In genomic region chr1:21926814-21927530, GRCh38 we compare ENCODE assay signal across 13 cellular contexts. TPM values are rescaled to one million over a fixed set of nuclear protein-coding genes. Genes with fewer than 3 reads are reported as not detected.
A peak's percentile ranks its signal among the peaks of the same experiment; 100 is the strongest.
DNase-seq lines count a peak whose midpoint lies in the region; ATAC-seq and TF ChIP-seq lines count a peak whose summit lies in the region.
"Had no signal": no experiment of that assay in that cellular context is flagged by ENCODE, and none has a peak within 500 bp of the region (broad histone marks: within the 10 kb centered on the region; RNA-seq: fewer than 3 reads in every experiment).

No MANE protein-coding gene starts in this region.

- no peak overlapping the region for H3K4me2 ChIP-seq in smooth muscle cell

- TF ChIP-seq CTCF in lower lobe of right lung (IDR thresholded peaks at IDR 0.05) (no peak), smooth muscle cell (IDR thresholded peaks at IDR 0.05; ENCODE audit: borderline replicate concordance, insufficient read depth, poor library complexity, severe bottlenecking) (no peak)

- H3K9ac ChIP-seq in smooth muscle cell (ENCODE audit: low read depth): no peak overlapping the region

- H4K20me1 ChIP-seq in smooth muscle cell (ENCODE audit: low read depth): peaks cover 76% of the 10 kb centered on the region

- ATAC-seq in lower lobe of right lung: peak; percentile 9 to 10
- ATAC-seq in activated naive CD4-positive, alpha-beta T cell treated with anti-CD3 and anti-CD28 coated beads, Interleukin-2, amount 50 U/mL, for 72 hours: no peak
- no peak for ATAC-seq in GM19397 (IDR thresholded peaks at IDR 0.05; ENCODE audit: unreplicated experiment)
- no peak for ATAC-seq in GM21528 (IDR thresholded peaks at IDR 0.05; ENCODE audit: low FRiP score, unreplicated experiment)
- ATAC-seq: effector memory CD8-positive, alpha-beta T cell had no signal

- H2AFZ ChIP-seq in smooth muscle cell (ENCODE audit: low read depth): no peak overlapping the region

- no peaks in the 10 kb centered on the region for H3K36me3 Mint-ChIP-seq in activated naive CD4-positive, alpha-beta T cell treated with anti-CD3 and anti-CD28 coated beads, Interleukin-2, amount 50 U/mL, for 72 hours
- H3K36me3 Mint-ChIP-seq: CD4-positive, CD25-positive, alpha-beta regulatory T cell had no signal

- no peaks in the 10 kb centered on the region for H3K27me3 ChIP-seq in lower lobe of right lung (ENCODE audit: low read depth)
- H3K27me3 ChIP-seq in smooth muscle cell (ENCODE audit: low read depth): no peaks in the 10 kb centered on the region

- H3K4me1 ChIP-seq in lower lobe of right lung (peaks cover 80% of the 10 kb centered on the region), smooth muscle cell (ENCODE audit: low read depth) (peaks cover 23% of the 10 kb centered on the region)

- DNase-seq in EH (ENCODE audit: low read depth) (peak; percentile 96), lower lobe of right lung (no peak), smooth muscle cell (lab: John Stamatoyannopoulos, UW; ENCODE audit: unreplicated experiment) (no peak), GDM1 (lab: John Stamatoyannopoulos, UW) (no peak)
- DNase-seq in activated naive CD4-positive, alpha-beta T cell treated with anti-CD3 and anti-CD28 coated beads, Interleukin-2, amount 50 U/mL, for 72 hours (ENCODE audit: low spot score in 2 of 2): no peak
- DNase-seq: CD4-positive, CD25-positive, alpha-beta regulatory T cell; effector memory CD8-positive, alpha-beta T cell; NCI-H1417 treated with DMSO at 0.1 percent for 48 hours; OCI-M1 had no signal

- no peaks in the 10 kb centered on the region for H3K9me3 Mint-ChIP-seq in activated naive CD4-positive, alpha-beta T cell treated with anti-CD3 and anti-CD28 coated beads, Interleukin-2, amount 50 U/mL, for 72 hours
- H3K9me3 Mint-ChIP-seq: activated T-helper 2 cell treated with anti-CD3 and anti-CD28 coated beads, Interferon-gamma antibody, Interleukin-2, Interleukin-4, amounts not matched to agents 10 μg/mL and 5 μg/mL and 100 μg/mL, durations not matched to agents 14 hours and 24 hours and 36 hours; effector memory CD8-positive, alpha-beta T cell had no signal

- no peak overlapping the region for H3K4me3 ChIP-seq in lower lobe of right lung
- H3K4me3 ChIP-seq in smooth muscle cell: no peak overlapping the region

- H3K79me2 ChIP-seq in smooth muscle cell (ENCODE audit: low read depth): peaks cover 75% of the 10 kb centered on the region

- H3K27ac ChIP-seq in cingulate gyrus (ENCODE audit: low read depth, low read length): peak overlapping the region; percentile 19
- peak overlapping the region; percentile 79 for H3K27ac ChIP-seq in lower lobe of right lung
- peak overlapping the region; percentile 9 for H3K27ac ChIP-seq in smooth muscle cell (ENCODE audit: low read depth)

- no peak overlapping the region for H3K27ac Mint-ChIP-seq in activated naive CD4-positive, alpha-beta T cell treated with anti-CD3 and anti-CD28 coated beads, Interleukin-2, amount 50 U/mL, for 72 hours
- H3K27ac Mint-ChIP-seq: activated T-helper 2 cell treated with anti-CD3 and anti-CD28 coated beads, Interferon-gamma antibody, Interleukin-2, Interleukin-4, amounts not matched to agents 10 μg/mL and 5 μg/mL and 100 μg/mL, durations not matched to agents 14 hours and 24 hours and 36 hours; CD4-positive, CD25-positive, alpha-beta regulatory T cell; effector memory CD8-positive, alpha-beta T cell had no signal

- H3K36me3 ChIP-seq in lower lobe of right lung: no peaks in the 10 kb centered on the region
- H3K36me3 ChIP-seq in smooth muscle cell (ENCODE audit: low read depth): no peaks in the 10 kb centered on the region

- intact Hi-C loops in lower lobe of right lung (cut with DNase I): no loop called here

- no peaks in the 10 kb centered on the region for H3K9me3 ChIP-seq in lower lobe of right lung
- H3K9me3 ChIP-seq in smooth muscle cell (replicated peaks; ENCODE audit: low read depth): no peaks in the 10 kb centered on the region

- H3F3A ChIP-seq in smooth muscle cell (ENCODE audit: low read depth): peaks cover 12% of the 10 kb centered on the region

- 48% methylated on average over 11 of the region's 11 CpGs for WGBS in smooth muscle cell (ENCODE audit: low lambda C conversion rate)

RNA-seq across cellular contexts. Expression of gene HSPG2, which starts 10.1 kb away (rescaled TPM):
- total RNA-seq in lower lobe of right lung (216 TPM), smooth muscle cell (26.4 and 40.7 TPM in 2 replicates)
- polyA plus RNA-seq in smooth muscle cell: 46.7 and 55.4 TPM in 2 replicates
- 10 to 100 TPM in 1 of 2 donors, 1 to 10 TPM in 1; 9.2 to 37.3 TPM for total RNA-seq in activated naive CD4-positive, alpha-beta T cell treated with anti-CD3 and anti-CD28 coated beads, Interleukin-2, amount 50 U/mL, for 72 hours

RNA-seq across cellular contexts. Expression of gene CELA3B, which starts 49.9 kb away (rescaled TPM):
- total RNA-seq in lower lobe of right lung (not detected), smooth muscle cell (not detected in 2 replicates)
- not detected in 2 replicates for polyA plus RNA-seq in smooth muscle cell
- not detected for total RNA-seq in activated naive CD4-positive, alpha-beta T cell treated with anti-CD3 and anti-CD28 coated beads, Interleukin-2, amount 50 U/mL, for 72 hours
- total RNA-seq: activated T-helper 2 cell treated with anti-CD3 and anti-CD28 coated beads, Interferon-gamma antibody, Interleukin-2, Interleukin-4, amounts not matched to agents 10 μg/mL and 5 μg/mL and 100 μg/mL, durations not matched to agents 14 hours and 24 hours and 36 hours; CD4-positive, CD25-positive, alpha-beta regulatory T cell had no signal
- polyA plus RNA-seq: CD4-positive, CD25-positive, alpha-beta regulatory T cell had no signal

Comparison
In these comparisons a context has a peak if more than half of its experiments do, and no peak if none do; other contexts are left out.
1. H3K27ac ChIP-seq: peak in every context shown above with its lines; median percentile 79 in lower lobe of right lung; 19 in cingulate gyrus; 9 in smooth muscle cell.
2. ATAC-seq: peak in lower lobe of right lung (2 of 2); none in activated naive CD4-positive, alpha-beta T cell treated with anti-CD3 and anti-CD28 coated beads, Interleukin-2, amount 50 U/mL, for 72 hours (0 of 2), GM19397 (single experiment) and GM21528 (single experiment).